Comparison of ENCODE assay signal across 11 cellular contexts in the genomic region with DNA sequence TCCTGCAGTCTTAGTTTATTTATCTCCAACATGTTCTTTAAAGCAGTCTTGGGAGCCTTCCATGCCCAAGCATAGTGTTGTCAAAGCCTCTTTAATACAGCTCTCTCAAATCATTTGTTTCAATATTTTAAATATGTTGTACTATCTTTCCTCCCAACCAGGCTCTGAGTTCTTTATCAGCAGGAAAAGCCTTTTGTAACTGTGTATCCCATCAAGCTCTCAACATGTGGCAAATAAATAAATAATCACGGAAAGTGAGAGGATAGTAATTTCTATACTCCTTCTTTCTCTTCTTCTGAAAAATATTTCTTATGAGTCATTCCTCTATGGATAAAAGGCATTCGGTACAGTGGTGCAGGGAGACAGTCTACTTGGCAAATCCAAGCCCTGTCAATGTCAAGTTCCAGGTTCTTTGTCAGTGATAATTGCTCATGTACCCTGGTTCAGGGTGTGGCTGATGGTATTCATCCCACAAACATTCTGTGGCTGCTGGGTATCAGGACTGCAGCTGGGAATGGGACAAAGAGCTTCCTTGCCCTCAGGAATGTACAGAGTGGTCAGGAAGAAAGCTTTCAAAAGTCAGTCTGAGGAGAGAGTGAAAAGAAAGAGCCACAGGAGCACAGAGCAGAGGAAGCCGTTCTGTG.
DNase-seq lines count a peak whose midpoint lies in the region; ATAC-seq, FAIRE-seq and TF ChIP-seq lines count a peak whose summit lies in the region.
"Had no signal": no experiment of that assay in that cellular context is flagged by ENCODE, and none has a peak within 500 bp of the region (broad histone marks: within the 10 kb centered on the region; RNA-seq: fewer than 3 reads in every experiment).

No MANE protein-coding gene starts in this region.

- peaks cover 4% of the 10 kb centered on the region for H3K9me3 Mint-ChIP-seq in stimulated activated effector memory CD8-positive, alpha-beta T cell treated with anti-CD3 and anti-CD28 coated beads, Interleukin-12 subunit alpha, Interleukin-12 subunit beta, amount 100 ng/mL, for 72 hours
- H3K9me3 Mint-ChIP-seq in activated T-helper 1 cell treated with anti-CD3 and anti-CD28 coated beads, Interleukin-12 subunit alpha, Interleukin-12 subunit beta, Interleukin-2, Interleukin-4 antibody, amounts not matched to agents 30 ng/mL and 10 ng/mL and 1 ng/mL, durations not matched to agents 14 hours and 24 hours and 36 hours: no peaks in the 10 kb centered on the region

- no peaks in the 10 kb centered on the region for H3K36me3 Mint-ChIP-seq in stimulated activated effector memory CD8-positive, alpha-beta T cell treated with anti-CD3 and anti-CD28 coated beads, Interleukin-12 subunit alpha, Interleukin-12 subunit beta, amount 100 ng/mL, for 72 hours
- H3K36me3 Mint-ChIP-seq in activated T-helper 1 cell treated with anti-CD3 and anti-CD28 coated beads, Interleukin-12 subunit alpha, Interleukin-12 subunit beta, Interleukin-2, Interleukin-4 antibody, amounts not matched to agents 30 ng/mL and 10 ng/mL and 1 ng/mL, durations not matched to agents 14 hours and 24 hours and 36 hours (ENCODE audit: low read depth): no peaks in the 10 kb centered on the region

- no peaks in the 10 kb centered on the region for H3K27me3 Mint-ChIP-seq in activated T-helper 1 cell treated with anti-CD3 and anti-CD28 coated beads, Interleukin-12 subunit alpha, Interleukin-12 subunit beta, Interleukin-2, Interleukin-4 antibody, amounts not matched to agents 30 ng/mL and 10 ng/mL and 1 ng/mL, durations not matched to agents 14 hours and 24 hours and 36 hours (ENCODE audit: insufficient read depth)

- no peak for TF ChIP-seq POLR2A in H54 (IDR thresholded peaks at IDR 0.05; ENCODE audit: low read depth, low read length)

- peak overlapping the region; percentile 96 for H3K27ac ChIP-seq in foreskin keratinocyte
- H3K27ac ChIP-seq: lower lobe of right lung had no signal

- H3K4me1 Mint-ChIP-seq in stimulated activated effector memory CD8-positive, alpha-beta T cell treated with anti-CD3 and anti-CD28 coated beads, Interleukin-12 subunit alpha, Interleukin-12 subunit beta, amount 100 ng/mL, for 72 hours: no peaks in the 10 kb centered on the region
- no peaks in the 10 kb centered on the region for H3K4me1 Mint-ChIP-seq in activated T-helper 1 cell treated with anti-CD3 and anti-CD28 coated beads, Interleukin-12 subunit alpha, Interleukin-12 subunit beta, Interleukin-2, Interleukin-4 antibody, amounts not matched to agents 30 ng/mL and 10 ng/mL and 1 ng/mL, durations not matched to agents 14 hours and 24 hours and 36 hours (ENCODE audit: low read depth)

- FAIRE-seq in H54 (lab: Jason Lieb, UNC): peak; percentile 100

- intact Hi-C loops in activated T-helper 1 cell treated with anti-CD3 and anti-CD28 coated beads, Interleukin-12 subunit alpha, Interleukin-12 subunit beta, Interleukin-2, Interleukin-4 antibody, amounts not matched to agents 30 ng/mL and 10 ng/mL and 1 ng/mL, durations not matched to agents 14 hours and 24 hours and 36 hours (cut with micrococcal nuclease): no loop called here

- peak; percentile 91 for ATAC-seq in foreskin keratinocyte
- ATAC-seq in stimulated activated effector memory CD8-positive, alpha-beta T cell treated with anti-CD3 and anti-CD28 coated beads, Interleukin-12 subunit alpha, Interleukin-12 subunit beta, amount 100 ng/mL, for 72 hours: peak; percentile 8
- no peak for ATAC-seq in GM18867 (IDR thresholded peaks at IDR 0.05; ENCODE audit: unreplicated experiment)
- no peak for ATAC-seq in GM21529 (IDR thresholded peaks at IDR 0.05; ENCODE audit: unreplicated experiment)

- no peaks in the 10 kb centered on the region for H3K27me3 ChIP-seq in foreskin keratinocyte

- peaks cover 44% of the 10 kb centered on the region for H3K4me1 ChIP-seq in foreskin keratinocyte
- H3K4me1 ChIP-seq: lower lobe of right lung had no signal

- TF ChIP-seq CTCF in foreskin keratinocyte (conservative IDR thresholded peaks at IDR 0.05): no peak

- H3K4me3 Mint-ChIP-seq in stimulated activated effector memory CD8-positive, alpha-beta T cell treated with anti-CD3 and anti-CD28 coated beads, Interleukin-12 subunit alpha, Interleukin-12 subunit beta, amount 100 ng/mL, for 72 hours: no peak overlapping the region
- H3K4me3 Mint-ChIP-seq in activated T-helper 1 cell treated with anti-CD3 and anti-CD28 coated beads, Interleukin-12 subunit alpha, Interleukin-12 subunit beta, Interleukin-2, Interleukin-4 antibody, amounts not matched to agents 30 ng/mL and 10 ng/mL and 1 ng/mL, durations not matched to agents 14 hours and 24 hours and 36 hours: no peak overlapping the region

- H3K27ac Mint-ChIP-seq in stimulated activated effector memory CD8-positive, alpha-beta T cell treated with anti-CD3 and anti-CD28 coated beads, Interleukin-12 subunit alpha, Interleukin-12 subunit beta, amount 100 ng/mL, for 72 hours: no peak overlapping the region
- H3K27ac Mint-ChIP-seq in activated T-helper 1 cell treated with anti-CD3 and anti-CD28 coated beads, Interleukin-12 subunit alpha, Interleukin-12 subunit beta, Interleukin-2, Interleukin-4 antibody, amounts not matched to agents 30 ng/mL and 10 ng/mL and 1 ng/mL, durations not matched to agents 14 hours and 24 hours and 36 hours: no peak overlapping the region

- DNase-seq in H54 (ENCODE audit: insufficient read length, low spot score) (peak; percentile 86), T1000 (lab: John Stamatoyannopoulos, UW) (peak; percentile 39), foreskin keratinocyte (peak; percentile 100), NCI-H345 treated with DMSO at 0.1 percent for 48 hours (lab: John Stamatoyannopoulos, UW; ENCODE audit: unreplicated experiment) (no peak)
- DNase-seq in stimulated activated effector memory CD8-positive, alpha-beta T cell treated with anti-CD3 and anti-CD28 coated beads, Interleukin-12 subunit alpha, Interleukin-12 subunit beta, amount 100 ng/mL, for 72 hours (ENCODE audit: low spot score in 2 of 2): no peak
- DNase-seq in activated T-helper 1 cell treated with anti-CD3 and anti-CD28 coated beads, Interleukin-12 subunit alpha, Interleukin-12 subunit beta, Interleukin-2, Interleukin-4 antibody, amounts not matched to agents 30 ng/mL and 10 ng/mL and 1 ng/mL, durations not matched to agents 14 hours and 24 hours and 36 hours (ENCODE audit: low spot score): no peak
- DNase-seq: cerebellar nuclear complex; lower lobe of right lung; NK-92 treated with Interleukin-12 subunit alpha and Interleukin-12 subunit beta, amount 100 ng/mL, for 24 hours had no signal

Comparison
In these comparisons a context has a peak if more than half of its experiments do, and no peak if none do; other contexts are left out.
1. DNase-seq: peak in H54 (single experiment), T1000 (single experiment) and foreskin keratinocyte (2 of 2); none in stimulated activated effector memory CD8-positive, alpha-beta T cell treated with anti-CD3 and anti-CD28 coated beads, Interleukin-12 subunit alpha, Interleukin-12 subunit beta, amount 100 ng/mL, for 72 hours (0 of 2), NCI-H345 treated with DMSO at 0.1 percent for 48 hours (single experiment) and activated T-helper 1 cell treated with anti-CD3 and anti-CD28 coated beads, Interleukin-12 subunit alpha, Interleukin-12 subunit beta, Interleukin-2, Interleukin-4 antibody, amounts not matched to agents 30 ng/mL and 10 ng/mL and 1 ng/mL, durations not matched to agents 14 hours and 24 hours and 36 hours (single experiment).
2. ATAC-seq: peak in foreskin keratinocyte (single experiment) and stimulated activated effector memory CD8-positive, alpha-beta T cell treated with anti-CD3 and anti-CD28 coated beads, Interleukin-12 subunit alpha, Interleukin-12 subunit beta, amount 100 ng/mL, for 72 hours (single experiment); none in GM18867 (single experiment) and GM21529 (single experiment).